12 cellular contexts compared by ENCODE assay signal in genomic region chr13:21039097-21039800, GRCh38. TPM values are rescaled to one million over a fixed set of nuclear protein-coding genes. Genes with fewer than 3 reads are reported as not detected.
DNase-seq lines count a peak whose midpoint lies in the region; ATAC-seq and TF ChIP-seq lines count a peak whose summit lies in the region.
"Had no signal": no experiment of that assay in that cellular context is flagged by ENCODE, and none has a peak within 500 bp of the region (broad histone marks: within the 10 kb centered on the region; RNA-seq: fewer than 3 reads in every experiment).

No MANE protein-coding gene starts in this region.

- 30 to 39% methylated on average over 6 of the region's 6 CpGs for WGBS in heart right ventricle, 2 donors
- WGBS in esophagus muscularis mucosa, result 46% methylated on average over 6 of the region's 6 CpGs
- WGBS in thyroid gland, 2 donors, result 66 to 75% methylated on average over 6 of the region's 6 CpGs

- no peak for ATAC-seq in heart right ventricle
- no peak for ATAC-seq in Right ventricle myocardium inferior

- H3K27me3 ChIP-seq in heart right ventricle (no peaks in the 10 kb centered on the region), esophagus muscularis mucosa (no peaks in the 10 kb centered on the region), thyroid gland (no peaks in the 10 kb centered on the region), dorsolateral prefrontal cortex (no peaks in the 10 kb centered on the region)
- H3K27me3 ChIP-seq: colonic mucosa had no signal

- H3K4me3 ChIP-seq in heart right ventricle (no peak overlapping the region), esophagus muscularis mucosa (no peak overlapping the region), thyroid gland (replicated peaks in 1 of 3) (no peak overlapping the region), dorsolateral prefrontal cortex (no peak overlapping the region)
- H3K4me3 ChIP-seq: colonic mucosa, thoracic aorta had no signal

- TF ChIP-seq EP300 in esophagus muscularis mucosa (IDR thresholded peaks at IDR 0.05), result no peak

- H3K36me3 ChIP-seq in heart right ventricle (peaks cover 0 to 26% (median 0%) of the 10 kb centered on the region in 9 donors), esophagus muscularis mucosa (peaks cover 0 to 4% (median 2%) of the 10 kb centered on the region in 4 donors), thyroid gland (no peaks in the 10 kb centered on the region)
- H3K36me3 ChIP-seq: colonic mucosa, thoracic aorta had no signal

- TF ChIP-seq CTCF in heart right ventricle (IDR thresholded peaks at IDR 0.05) (no peak), esophagus muscularis mucosa (IDR thresholded peaks at IDR 0.05) (no peak), thyroid gland (IDR thresholded peaks at IDR 0.05) (no peak), dorsolateral prefrontal cortex (IDR thresholded peaks at IDR 0.05 in 54 of 56, conservative IDR thresholded peaks at IDR 0.05 in 2 of 56; ENCODE audit: low read depth in 1 of 56, partially characterized antibody in 56 of 56) (no peak)

- DNase-seq in heart right ventricle, result no peak
- DNase-seq in Right ventricle myocardium inferior (ENCODE audit: missing footprints), result no peak
- DNase-seq in SKM-1 treated with dmso at 0.1 percent for 144 hours (lab: John Stamatoyannopoulos, UW; ENCODE audit: unreplicated experiment), result peak; percentile 39
- DNase-seq in esophagus muscularis mucosa (ENCODE audit: extremely low spot score), result peak; percentile 34
- no peak for DNase-seq in thyroid gland
- no peak for DNase-seq in NCI-H1105 treated with DMSO at 0.1 percent for 48 hours (lab: John Stamatoyannopoulos, UW)
- DNase-seq in C1 segment of cervical spinal cord (lab: John Stamatoyannopoulos, UW), result no peak
- no peak for DNase-seq in dorsolateral prefrontal cortex
- DNase-seq: activated CD4-positive, alpha-beta T cell treated with anti-CD3 and anti-CD28 coated beads for 4 hours; activated naive CD4-positive, alpha-beta T cell treated with Interleukin-2 at 50 U/mL for 16 hours; colonic mucosa had no signal

- intact Hi-C loops in heart right ventricle (cut with DNase I), result no loop called here
- intact Hi-C loops in Right ventricle myocardium inferior (cut with DNase I), result no loop called here
- intact Hi-C loops in esophagus muscularis mucosa (cut with DNase I), result no loop called here
- intact Hi-C loops in thyroid gland (cut with DNase I), result no loop called here
- intact Hi-C loops in dorsolateral prefrontal cortex (cut with DNase I), result no loop called here

- no peak for TF ChIP-seq POLR2A in esophagus muscularis mucosa (IDR thresholded peaks at IDR 0.05; ENCODE audit: low read depth)
- no peak for TF ChIP-seq POLR2A in thyroid gland (IDR thresholded peaks at IDR 0.05)

- H3K27ac ChIP-seq in heart right ventricle, result peak overlapping the region in 8 of 10 donors; percentile 11 to 86 (median 46)
- peak overlapping the region; percentile 52 to 79 (median 74) for H3K27ac ChIP-seq in esophagus muscularis mucosa (replicated peaks in 1 of 4)
- peak overlapping the region in 2 of 3 donors; percentile 14 to 30 for H3K27ac ChIP-seq in thyroid gland
- H3K27ac ChIP-seq in dorsolateral prefrontal cortex, result no peak overlapping the region
- H3K27ac ChIP-seq: colonic mucosa, thoracic aorta had no signal

- H3K9me3 ChIP-seq in heart right ventricle, result no peaks in the 10 kb centered on the region
- no peaks in the 10 kb centered on the region for H3K9me3 ChIP-seq in esophagus muscularis mucosa
- H3K9me3 ChIP-seq in thyroid gland, result no peaks in the 10 kb centered on the region
- H3K9me3 ChIP-seq: colonic mucosa, thoracic aorta had no signal

- peaks cover 5 to 99% (median 85%) of the 10 kb centered on the region in 9 donors for H3K4me1 ChIP-seq in heart right ventricle
- peaks cover 78 to 99% (median 95%) of the 10 kb centered on the region in 4 donors for H3K4me1 ChIP-seq in esophagus muscularis mucosa
- peaks cover 66 to 75% of the 10 kb centered on the region in 2 donors for H3K4me1 ChIP-seq in thyroid gland
- H3K4me1 ChIP-seq: colonic mucosa had no signal

RNA-seq across cellular contexts. Expression of gene LATS2, which starts 22.1 kb away (rescaled TPM):
- total RNA-seq in heart right ventricle, result 10 to 100 TPM; 16.2 to 46.1 (median 27.9) TPM
- polyA plus RNA-seq in heart right ventricle, result 10 to 100 TPM in 1 of 2 donors, 1 to 10 TPM in 1; 9.7 to 10.9 TPM
- total RNA-seq in Right ventricle myocardium inferior, result 23.7 TPM
- 10 to 100 TPM; 49.8 to 93.8 (median 77.0) TPM for total RNA-seq in esophagus muscularis mucosa
- total RNA-seq in thyroid gland, result 10 to 100 TPM; 33.0 to 69.6 (median 37.5) TPM
- 10 to 100 TPM in 12 of 120 experiments, 1 to 10 TPM in 108; 2.5 to 18.2 (median 6.0) TPM for total RNA-seq in dorsolateral prefrontal cortex

Comparison
In these comparisons a context has a peak if more than half of its experiments do, and no peak if none do; other contexts are left out.
1. DNase-seq: peak in SKM-1 treated with dmso at 0.1 percent for 144 hours (single experiment) and esophagus muscularis mucosa (single experiment); none in heart right ventricle (0 of 2), Right ventricle myocardium inferior (single experiment), thyroid gland (0 of 2), NCI-H1105 treated with DMSO at 0.1 percent for 48 hours (single experiment), C1 segment of cervical spinal cord (0 of 14) and dorsolateral prefrontal cortex (0 of 10).
2. H3K27ac ChIP-seq: peak in heart right ventricle (8 of 10), esophagus muscularis mucosa (4 of 4) and thyroid gland (2 of 3); none in dorsolateral prefrontal cortex (0 of 59).